1 cellular context compared by ENCODE assay signal in the genomic region with DNA sequence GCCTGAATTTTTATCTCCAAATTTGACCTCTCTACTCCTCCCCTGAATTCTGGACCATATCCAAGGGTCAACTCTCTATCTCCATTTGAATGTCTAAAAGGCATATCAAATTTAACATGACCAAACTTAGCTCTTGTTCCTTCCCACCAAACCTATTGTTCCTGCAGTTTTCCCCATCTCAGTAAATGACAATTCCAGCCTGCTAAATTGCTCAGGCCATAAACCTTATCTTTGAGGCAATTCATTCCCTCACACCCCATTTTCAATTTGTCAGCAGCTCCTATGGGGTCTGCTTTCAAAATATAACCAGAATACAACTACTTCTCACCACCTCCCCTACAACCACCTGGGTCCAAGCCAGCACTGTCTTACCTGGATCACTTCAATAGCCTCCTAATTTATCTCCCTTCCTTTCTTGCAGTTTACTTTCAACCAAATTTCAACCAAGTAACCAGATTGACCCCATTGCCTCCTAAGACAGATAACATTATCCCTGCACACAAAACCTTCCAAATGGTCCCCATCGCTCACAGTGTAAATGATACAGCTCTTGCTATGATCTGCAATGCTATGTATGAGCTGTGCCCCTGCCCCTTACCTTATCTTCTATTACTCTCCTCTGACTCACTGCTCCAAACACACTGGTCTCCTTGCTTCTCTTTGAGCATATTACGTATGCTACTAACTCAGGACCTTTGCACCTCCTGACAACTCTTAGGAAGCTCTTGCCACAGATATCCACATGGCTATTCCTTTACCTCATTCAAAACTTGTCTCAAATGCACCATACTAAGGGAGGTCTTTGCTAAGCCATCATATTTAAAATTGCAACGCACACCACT.
A peak's percentile ranks its signal among the peaks of the same experiment; 100 is the strongest.
TF ChIP-seq lines count a peak whose summit lies in the region.

No MANE protein-coding gene starts in this region.

TF ChIP-seq in HEK293, 187 proteins besides CTCF, POLR2A, EP300 and RAD21 (continued from another document and continues in another):
- TF ChIP-seq, protein P1, sequence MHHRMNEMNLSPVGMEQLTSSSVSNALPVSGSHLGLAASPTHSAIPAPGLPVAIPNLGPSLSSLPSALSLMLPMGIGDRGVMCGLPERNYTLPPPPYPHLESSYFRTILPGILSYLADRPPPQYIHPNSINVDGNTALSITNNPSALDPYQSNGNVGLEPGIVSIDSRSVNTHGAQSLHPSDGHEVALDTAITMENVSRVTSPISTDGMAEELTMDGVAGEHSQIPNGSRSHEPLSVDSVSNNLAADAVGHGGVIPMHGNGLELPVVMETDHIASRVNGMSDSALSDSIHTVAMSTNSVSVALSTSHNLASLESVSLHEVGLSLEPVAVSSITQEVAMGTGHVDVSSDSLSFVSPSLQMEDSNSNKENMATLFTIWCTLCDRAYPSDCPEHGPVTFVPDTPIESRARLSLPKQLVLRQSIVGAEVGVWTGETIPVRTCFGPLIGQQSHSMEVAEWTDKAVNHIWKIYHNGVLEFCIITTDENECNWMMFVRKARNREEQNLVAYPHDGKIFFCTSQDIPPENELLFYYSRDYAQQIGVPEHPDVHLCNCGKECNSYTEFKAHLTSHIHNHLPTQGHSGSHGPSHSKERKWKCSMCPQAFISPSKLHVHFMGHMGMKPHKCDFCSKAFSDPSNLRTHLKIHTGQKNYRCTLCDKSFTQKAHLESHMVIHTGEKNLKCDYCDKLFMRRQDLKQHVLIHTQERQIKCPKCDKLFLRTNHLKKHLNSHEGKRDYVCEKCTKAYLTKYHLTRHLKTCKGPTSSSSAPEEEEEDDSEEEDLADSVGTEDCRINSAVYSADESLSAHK (tag by site-specific recombination; IDR thresholded peaks at IDR 0.05): peak; percentile 75
- TF ChIP-seq ZSCAN16 (tag by site-specific recombination; IDR thresholded peaks at IDR 0.05): no peak
- TF ChIP-seq ZNF174 (tag by site-specific recombination; IDR thresholded peaks at IDR 0.05): no peak
- no peak for TF ChIP-seq ZNF155 (tag by site-specific recombination; IDR thresholded peaks at IDR 0.05)
- no peak for TF ChIP-seq ZNF76 (tag by site-specific recombination; IDR thresholded peaks at IDR 0.05; ENCODE audit: borderline replicate concordance, low read depth)
- TF ChIP-seq, protein P2, sequence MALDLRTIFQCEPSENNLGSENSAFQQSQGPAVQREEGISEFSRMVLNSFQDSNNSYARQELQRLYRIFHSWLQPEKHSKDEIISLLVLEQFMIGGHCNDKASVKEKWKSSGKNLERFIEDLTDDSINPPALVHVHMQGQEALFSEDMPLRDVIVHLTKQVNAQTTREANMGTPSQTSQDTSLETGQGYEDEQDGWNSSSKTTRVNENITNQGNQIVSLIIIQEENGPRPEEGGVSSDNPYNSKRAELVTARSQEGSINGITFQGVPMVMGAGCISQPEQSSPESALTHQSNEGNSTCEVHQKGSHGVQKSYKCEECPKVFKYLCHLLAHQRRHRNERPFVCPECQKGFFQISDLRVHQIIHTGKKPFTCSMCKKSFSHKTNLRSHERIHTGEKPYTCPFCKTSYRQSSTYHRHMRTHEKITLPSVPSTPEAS (tag by site-specific recombination; IDR thresholded peaks at IDR 0.05): no peak
- no peak for TF ChIP-seq SCRT1 (tag by site-specific recombination; IDR thresholded peaks at IDR 0.05; ENCODE audit: borderline replicate concordance)
- no peak for TF ChIP-seq ZNF266 (tag by site-specific recombination; IDR thresholded peaks at IDR 0.05; ENCODE audit: low read depth)
- TF ChIP-seq YY1 (tag by site-specific recombination; IDR thresholded peaks at IDR 0.05): no peak
- TF ChIP-seq ZNF621 (tag by site-specific recombination; IDR thresholded peaks at IDR 0.05): no peak
- TF ChIP-seq, protein P3, sequence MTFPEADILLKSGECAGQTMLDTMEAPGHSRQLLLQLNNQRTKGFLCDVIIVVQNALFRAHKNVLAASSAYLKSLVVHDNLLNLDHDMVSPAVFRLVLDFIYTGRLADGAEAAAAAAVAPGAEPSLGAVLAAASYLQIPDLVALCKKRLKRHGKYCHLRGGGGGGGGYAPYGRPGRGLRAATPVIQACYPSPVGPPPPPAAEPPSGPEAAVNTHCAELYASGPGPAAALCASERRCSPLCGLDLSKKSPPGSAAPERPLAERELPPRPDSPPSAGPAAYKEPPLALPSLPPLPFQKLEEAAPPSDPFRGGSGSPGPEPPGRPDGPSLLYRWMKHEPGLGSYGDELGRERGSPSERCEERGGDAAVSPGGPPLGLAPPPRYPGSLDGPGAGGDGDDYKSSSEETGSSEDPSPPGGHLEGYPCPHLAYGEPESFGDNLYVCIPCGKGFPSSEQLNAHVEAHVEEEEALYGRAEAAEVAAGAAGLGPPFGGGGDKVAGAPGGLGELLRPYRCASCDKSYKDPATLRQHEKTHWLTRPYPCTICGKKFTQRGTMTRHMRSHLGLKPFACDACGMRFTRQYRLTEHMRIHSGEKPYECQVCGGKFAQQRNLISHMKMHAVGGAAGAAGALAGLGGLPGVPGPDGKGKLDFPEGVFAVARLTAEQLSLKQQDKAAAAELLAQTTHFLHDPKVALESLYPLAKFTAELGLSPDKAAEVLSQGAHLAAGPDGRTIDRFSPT (tag by site-specific recombination; IDR thresholded peaks at IDR 0.05): peak; percentile 32; the same call in 1 of the 2 replicates
- TF ChIP-seq, protein P4, sequence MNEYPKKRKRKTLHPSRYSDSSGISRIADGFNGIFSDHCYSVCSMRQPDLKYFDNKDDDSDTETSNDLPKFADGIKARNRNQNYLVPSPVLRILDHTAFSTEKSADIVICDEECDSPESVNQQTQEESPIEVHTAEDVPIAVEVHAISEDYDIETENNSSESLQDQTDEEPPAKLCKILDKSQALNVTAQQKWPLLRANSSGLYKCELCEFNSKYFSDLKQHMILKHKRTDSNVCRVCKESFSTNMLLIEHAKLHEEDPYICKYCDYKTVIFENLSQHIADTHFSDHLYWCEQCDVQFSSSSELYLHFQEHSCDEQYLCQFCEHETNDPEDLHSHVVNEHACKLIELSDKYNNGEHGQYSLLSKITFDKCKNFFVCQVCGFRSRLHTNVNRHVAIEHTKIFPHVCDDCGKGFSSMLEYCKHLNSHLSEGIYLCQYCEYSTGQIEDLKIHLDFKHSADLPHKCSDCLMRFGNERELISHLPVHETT (tag by site-specific recombination; IDR thresholded peaks at IDR 0.05): peak; percentile 44; the same call in 1 of the 2 replicates
- no peak for TF ChIP-seq KLF9 (tag by site-specific recombination; IDR thresholded peaks at IDR 0.05; ENCODE audit: low read depth)
- TF ChIP-seq ZNF302 (tag by site-specific recombination; IDR thresholded peaks at IDR 0.05; ENCODE audit: low read depth): no peak
- no peak for TF ChIP-seq ZNF394 (tag by site-specific recombination; IDR thresholded peaks at IDR 0.05; ENCODE audit: borderline replicate concordance)
- TF ChIP-seq ZNF248 (tag by site-specific recombination; IDR thresholded peaks at IDR 0.05): no peak
- TF ChIP-seq ZNF37A (tag by site-specific recombination; IDR thresholded peaks at IDR 0.05): no peak
- no peak for TF ChIP-seq BCL11A (tag by site-specific recombination; IDR thresholded peaks at IDR 0.05; ENCODE audit: low read depth)
- TF ChIP-seq, protein P5, sequence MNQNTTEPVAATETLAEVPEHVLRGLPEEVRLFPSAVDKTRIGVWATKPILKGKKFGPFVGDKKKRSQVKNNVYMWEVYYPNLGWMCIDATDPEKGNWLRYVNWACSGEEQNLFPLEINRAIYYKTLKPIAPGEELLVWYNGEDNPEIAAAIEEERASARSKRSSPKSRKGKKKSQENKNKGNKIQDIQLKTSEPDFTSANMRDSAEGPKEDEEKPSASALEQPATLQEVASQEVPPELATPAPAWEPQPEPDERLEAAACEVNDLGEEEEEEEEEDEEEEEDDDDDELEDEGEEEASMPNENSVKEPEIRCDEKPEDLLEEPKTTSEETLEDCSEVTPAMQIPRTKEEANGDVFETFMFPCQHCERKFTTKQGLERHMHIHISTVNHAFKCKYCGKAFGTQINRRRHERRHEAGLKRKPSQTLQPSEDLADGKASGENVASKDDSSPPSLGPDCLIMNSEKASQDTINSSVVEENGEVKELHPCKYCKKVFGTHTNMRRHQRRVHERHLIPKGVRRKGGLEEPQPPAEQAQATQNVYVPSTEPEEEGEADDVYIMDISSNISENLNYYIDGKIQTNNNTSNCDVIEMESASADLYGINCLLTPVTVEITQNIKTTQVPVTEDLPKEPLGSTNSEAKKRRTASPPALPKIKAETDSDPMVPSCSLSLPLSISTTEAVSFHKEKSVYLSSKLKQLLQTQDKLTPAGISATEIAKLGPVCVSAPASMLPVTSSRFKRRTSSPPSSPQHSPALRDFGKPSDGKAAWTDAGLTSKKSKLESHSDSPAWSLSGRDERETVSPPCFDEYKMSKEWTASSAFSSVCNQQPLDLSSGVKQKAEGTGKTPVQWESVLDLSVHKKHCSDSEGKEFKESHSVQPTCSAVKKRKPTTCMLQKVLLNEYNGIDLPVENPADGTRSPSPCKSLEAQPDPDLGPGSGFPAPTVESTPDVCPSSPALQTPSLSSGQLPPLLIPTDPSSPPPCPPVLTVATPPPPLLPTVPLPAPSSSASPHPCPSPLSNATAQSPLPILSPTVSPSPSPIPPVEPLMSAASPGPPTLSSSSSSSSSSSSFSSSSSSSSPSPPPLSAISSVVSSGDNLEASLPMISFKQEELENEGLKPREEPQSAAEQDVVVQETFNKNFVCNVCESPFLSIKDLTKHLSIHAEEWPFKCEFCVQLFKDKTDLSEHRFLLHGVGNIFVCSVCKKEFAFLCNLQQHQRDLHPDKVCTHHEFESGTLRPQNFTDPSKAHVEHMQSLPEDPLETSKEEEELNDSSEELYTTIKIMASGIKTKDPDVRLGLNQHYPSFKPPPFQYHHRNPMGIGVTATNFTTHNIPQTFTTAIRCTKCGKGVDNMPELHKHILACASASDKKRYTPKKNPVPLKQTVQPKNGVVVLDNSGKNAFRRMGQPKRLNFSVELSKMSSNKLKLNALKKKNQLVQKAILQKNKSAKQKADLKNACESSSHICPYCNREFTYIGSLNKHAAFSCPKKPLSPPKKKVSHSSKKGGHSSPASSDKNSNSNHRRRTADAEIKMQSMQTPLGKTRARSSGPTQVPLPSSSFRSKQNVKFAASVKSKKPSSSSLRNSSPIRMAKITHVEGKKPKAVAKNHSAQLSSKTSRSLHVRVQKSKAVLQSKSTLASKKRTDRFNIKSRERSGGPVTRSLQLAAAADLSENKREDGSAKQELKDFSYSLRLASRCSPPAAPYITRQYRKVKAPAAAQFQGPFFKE (tag by site-specific recombination; IDR thresholded peaks at IDR 0.05; ENCODE audit: borderline replicate concordance): no peak
- no peak for TF ChIP-seq ZNF426 (tag by site-specific recombination; IDR thresholded peaks at IDR 0.05)
- no peak for TF ChIP-seq ZNF184 (tag by site-specific recombination; IDR thresholded peaks at IDR 0.05)
- no peak for TF ChIP-seq HOXA7 (CRISPR knock-in tag; IDR thresholded peaks at IDR 0.05; ENCODE audit: borderline replicate concordance)
- TF ChIP-seq ZNF48 (tag by site-specific recombination; IDR thresholded peaks at IDR 0.05): no peak
- TF ChIP-seq ZNF114 (tag by site-specific recombination; IDR thresholded peaks at IDR 0.05): no peak
- TF ChIP-seq, protein P6, sequence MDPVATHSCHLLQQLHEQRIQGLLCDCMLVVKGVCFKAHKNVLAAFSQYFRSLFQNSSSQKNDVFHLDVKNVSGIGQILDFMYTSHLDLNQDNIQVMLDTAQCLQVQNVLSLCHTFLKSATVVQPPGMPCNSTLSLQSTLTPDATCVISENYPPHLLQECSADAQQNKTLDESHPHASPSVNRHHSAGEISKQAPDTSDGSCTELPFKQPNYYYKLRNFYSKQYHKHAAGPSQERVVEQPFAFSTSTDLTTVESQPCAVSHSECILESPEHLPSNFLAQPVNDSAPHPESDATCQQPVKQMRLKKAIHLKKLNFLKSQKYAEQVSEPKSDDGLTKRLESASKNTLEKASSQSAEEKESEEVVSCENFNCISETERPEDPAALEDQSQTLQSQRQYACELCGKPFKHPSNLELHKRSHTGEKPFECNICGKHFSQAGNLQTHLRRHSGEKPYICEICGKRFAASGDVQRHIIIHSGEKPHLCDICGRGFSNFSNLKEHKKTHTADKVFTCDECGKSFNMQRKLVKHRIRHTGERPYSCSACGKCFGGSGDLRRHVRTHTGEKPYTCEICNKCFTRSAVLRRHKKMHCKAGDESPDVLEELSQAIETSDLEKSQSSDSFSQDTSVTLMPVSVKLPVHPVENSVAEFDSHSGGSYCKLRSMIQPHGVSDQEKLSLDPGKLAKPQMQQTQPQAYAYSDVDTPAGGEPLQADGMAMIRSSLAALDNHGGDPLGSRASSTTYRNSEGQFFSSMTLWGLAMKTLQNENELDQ (tag by site-specific recombination; IDR thresholded peaks at IDR 0.05; ENCODE audit: low read depth): no peak
- no peak for TF ChIP-seq ZNF701 (tag by site-specific recombination; IDR thresholded peaks at IDR 0.05)
- no peak for TF ChIP-seq ZNF768 (tag by site-specific recombination; IDR thresholded peaks at IDR 0.05)
- no peak for TF ChIP-seq ZSCAN23 (tag by site-specific recombination; IDR thresholded peaks at IDR 0.05)
- peak; percentile 24; the same call in 1 of the 2 replicates for TF ChIP-seq GLIS2 (tag by site-specific recombination; IDR thresholded peaks at IDR 0.05)
- TF ChIP-seq ZNF202 (tag by site-specific recombination; IDR thresholded peaks at IDR 0.05; ENCODE audit: borderline replicate concordance): no peak
- TF ChIP-seq YY2 (tag by site-specific recombination; IDR thresholded peaks at IDR 0.05): no peak
- no peak for TF ChIP-seq ZNF335 (tag by site-specific recombination; conservative IDR thresholded peaks at IDR 0.05)
- 0 out of 2 replicates have a peak, but pooled peaks have one; percentile 6 for TF ChIP-seq EGR2 (tag by site-specific recombination; IDR thresholded peaks at IDR 0.05; ENCODE audit: low read depth)
- TF ChIP-seq ZNF626 (tag by site-specific recombination; IDR thresholded peaks at IDR 0.05): no peak
- 0 out of 2 replicates have a peak, but pooled peaks have one; percentile 20 for TF ChIP-seq ZNF610 (tag by site-specific recombination; IDR thresholded peaks at IDR 0.05; ENCODE audit: borderline replicate concordance)
- TF ChIP-seq ZBTB7A (tag by site-specific recombination; IDR thresholded peaks at IDR 0.05; ENCODE audit: low read depth): no peak
- no peak for TF ChIP-seq ZIC2 (tag by site-specific recombination; IDR thresholded peaks at IDR 0.05)
- no peak for TF ChIP-seq ZNF571 (tag by site-specific recombination; IDR thresholded peaks at IDR 0.05)
- TF ChIP-seq ZNF223 (tag by site-specific recombination; IDR thresholded peaks at IDR 0.05): no peak
- TF ChIP-seq ZNF311 (tag by site-specific recombination; IDR thresholded peaks at IDR 0.05; ENCODE audit: borderline replicate concordance): no peak
- TF ChIP-seq ZNF2 (tag by site-specific recombination; IDR thresholded peaks at IDR 0.05): no peak
- TF ChIP-seq ZNF549 (tag by site-specific recombination; IDR thresholded peaks at IDR 0.05): no peak
- TF ChIP-seq FEZF1 (tag by site-specific recombination; IDR thresholded peaks at IDR 0.05): peak; percentile 96
- no peak for TF ChIP-seq ZBTB20 (tag by site-specific recombination; IDR thresholded peaks at IDR 0.05)
- TF ChIP-seq TRIM28 (IDR thresholded peaks at IDR 0.05; ENCODE audit: borderline replicate concordance, low read length): peak; percentile 45; the same call in 1 of the 2 replicates
